Comparison of ENCODE assay signal across 8 cellular contexts in the genomic region with DNA sequence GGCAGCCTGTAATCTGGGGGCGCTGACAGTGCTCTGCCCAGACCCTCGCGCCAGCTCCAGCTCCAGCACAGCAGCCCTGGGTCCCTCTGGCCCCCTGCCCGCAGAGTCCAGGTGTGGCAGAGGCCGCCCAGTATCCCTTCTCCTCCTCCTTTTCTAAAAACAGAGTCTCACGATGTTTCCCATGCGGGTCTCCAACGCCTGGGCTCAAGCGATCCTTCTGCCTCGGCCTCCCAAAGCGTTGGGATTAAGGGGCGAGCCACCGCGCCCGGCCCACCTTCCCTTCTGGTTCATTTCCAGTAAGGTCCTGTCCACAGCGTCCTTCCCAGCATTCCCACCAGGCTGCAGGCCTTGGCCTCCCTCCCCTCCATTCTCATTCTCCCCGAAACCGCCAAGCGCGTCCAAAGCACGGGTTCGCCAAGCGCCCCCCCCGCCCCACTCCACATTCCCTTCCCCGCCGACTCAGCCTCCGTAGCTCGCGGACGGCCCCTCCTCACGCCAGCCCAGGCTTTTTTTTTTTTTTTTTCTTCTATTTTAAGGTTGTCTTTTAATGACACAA. TPM values are rescaled to one million over a fixed set of nuclear protein-coding genes. Genes with fewer than 3 reads are reported as not detected.
DNase-seq lines count a peak whose midpoint lies in the region; ATAC-seq and TF ChIP-seq lines count a peak whose summit lies in the region.

No MANE protein-coding gene starts in this region.

- DNase-seq in activated CD8-positive, alpha-beta memory T cell treated with anti-CD3 and anti-CD28 coated beads, Interleukin-2, amount 50 U/mL, for 4 hours, result peak; percentile 13
- DNase-seq in activated CD8-positive, alpha-beta memory T cell treated with anti-CD3 and anti-CD28 coated beads, Interleukin-2, amount 50 U/mL, for 48 hours, result no peak
- DNase-seq in RWPE1 (ENCODE audit: low spot score), result no peak
- DNase-seq in endothelial cell (ENCODE audit: low spot score), result no peak
- peak; percentile 63 for DNase-seq in sciatic nerve (ENCODE audit: low spot score)
- no peak for DNase-seq in medulla oblongata (ENCODE audit: extremely low spot score)
- DNase-seq in HFFc6, result no peak

- H3K27ac Mint-ChIP-seq in endothelial cell (ENCODE audit: unreplicated experiment), result no peak overlapping the region
- H3K27ac Mint-ChIP-seq in HFFc6, result no peak overlapping the region

- ATAC-seq in sciatic nerve (no peak), GM21619 (IDR thresholded peaks at IDR 0.05; ENCODE audit: unreplicated experiment) (no peak)

- H3K4me3 Mint-ChIP-seq in endothelial cell (ENCODE audit: unreplicated experiment) (peak overlapping the region; percentile 51), HFFc6 (no peak overlapping the region)

- peak overlapping the region; percentile 37 for H3K27ac ChIP-seq in RWPE1

- POLR2A ChIA-PET in RWPE1 (lab: Yijun Ruan, JAX; ENCODE audit: low non-redundant PET), result no interaction called here

- H3K9me3 Mint-ChIP-seq in endothelial cell (ENCODE audit: unreplicated experiment), result no peaks in the 10 kb centered on the region
- H3K9me3 Mint-ChIP-seq in HFFc6, result peaks cover 4% of the 10 kb centered on the region; the same call in 1 of the 2 replicates

- H3K27me3 Mint-ChIP-seq in endothelial cell (ENCODE audit: unreplicated experiment) (peaks cover 14% of the 10 kb centered on the region), HFFc6 (ENCODE audit: insufficient read depth) (peaks cover 37% of the 10 kb centered on the region)

- CTCF ChIA-PET in RWPE1 (lab: Yijun Ruan, JAX), result interaction anchor here (0.7 to 0.8 kb wide), 2 partner anchors 282 to 1013 kb away, joined by 3 read pairs; no protein-coding TSS in a partner anchor

- no peaks in the 10 kb centered on the region for H3K36me3 Mint-ChIP-seq in endothelial cell (ENCODE audit: low read depth, unreplicated experiment)
- no peaks in the 10 kb centered on the region for H3K36me3 Mint-ChIP-seq in HFFc6 (ENCODE audit: low read depth)

- peaks cover 6% of the 10 kb centered on the region for H3K4me1 Mint-ChIP-seq in endothelial cell (ENCODE audit: unreplicated experiment)
- H3K4me1 Mint-ChIP-seq in HFFc6 (ENCODE audit: low read depth), result peaks cover 5% of the 10 kb centered on the region; the same call in 1 of the 2 replicates

- TF ChIP-seq CTCF in RWPE1 (conservative IDR thresholded peaks at IDR 0.05; ENCODE audit: low read depth), result no peak
- no peak for TF ChIP-seq CTCF in endothelial cell (IDR thresholded peaks at IDR 0.05; ENCODE audit: unreplicated experiment)
- no peak for TF ChIP-seq CTCF in HFFc6 (IDR thresholded peaks at IDR 0.05)

- intact Hi-C loops in sciatic nerve (cut with DNase I), result no loop called here

RNA-seq across cellular contexts. Expression of a gene that starts 2.0 kb away (rescaled TPM):
- 2.5 TPM for total RNA-seq in endothelial cell (ENCODE audit: unreplicated experiment)
- 14.1 TPM for total RNA-seq in sciatic nerve
- total RNA-seq in HFFc6 (2021; fragmentation: NEBNext Ultra II Directional; extraction: Animal tissue kit (Norgen Biotek cat#: 25700)), result not detected

Comparison
In these comparisons a context has a peak if more than half of its experiments do, and no peak if none do; other contexts are left out.
1. DNase-seq: peak in activated CD8-positive, alpha-beta memory T cell treated with anti-CD3 and anti-CD28 coated beads, Interleukin-2, amount 50 U/mL, for 4 hours (single experiment) and sciatic nerve (single experiment); none in activated CD8-positive, alpha-beta memory T cell treated with anti-CD3 and anti-CD28 coated beads, Interleukin-2, amount 50 U/mL, for 48 hours (single experiment), RWPE1 (single experiment), endothelial cell (single experiment), medulla oblongata (single experiment) and HFFc6 (single experiment).